ENCODE assay signal across 14 cellular contexts in genomic region chr15:66679657-66680108, GRCh38. TPM values are rescaled to one million over a fixed set of nuclear protein-coding genes. Genes with fewer than 3 reads are reported as not detected.
DNase-seq lines count a peak whose midpoint lies in the region; ATAC-seq and TF ChIP-seq lines count a peak whose summit lies in the region.
"Had no signal": no experiment of that assay in that cellular context is flagged by ENCODE, and none has a peak within 500 bp of the region (broad histone marks: within the 10 kb centered on the region; RNA-seq: fewer than 3 reads in every experiment).

No MANE protein-coding gene starts in this region.

- intact Hi-C loops in heart right ventricle (cut with DNase I) = no loop called here

- TF ChIP-seq CTCF in SK-N-SH (IDR thresholded peaks at IDR 0.05) = no peak
- TF ChIP-seq CTCF in heart right ventricle (IDR thresholded peaks at IDR 0.05) = no peak
- no peak for TF ChIP-seq CTCF in neural crest cell (conservative IDR thresholded peaks at IDR 0.05)

- H3K4me3 ChIP-seq in SK-N-SH (ENCODE audit: low read depth in 2 of 2, low read length in 1 of 2) (no peak overlapping the region), heart right ventricle (no peak overlapping the region)
- H3K4me3 ChIP-seq: breast epithelium, skin epidermis, vagina had no signal

- peaks cover 7 to 22% of the 10 kb centered on the region in 2 experiments; a peak in 3 of 4 replicates for H3K4me1 ChIP-seq in SK-N-SH (ENCODE audit: control insufficient read depth in 1 of 2, insufficient read depth in 2 of 2, low read depth in 1 of 2, low read length in 1 of 2)
- peaks cover 0 to 30% (median 18%) of the 10 kb centered on the region in 9 donors for H3K4me1 ChIP-seq in heart right ventricle
- H3K4me1 ChIP-seq: breast epithelium, vagina had no signal

- H3K4me2 ChIP-seq in SK-N-SH = no peak overlapping the region

- CTCF ChIA-PET in SK-N-SH (lab: Yijun Ruan, JAX) = interaction anchor here (0.9 to 3.9 kb wide), 7 partner anchors 20 to 172 kb away, joined by 3 to 28 read pairs (median 5); no protein-coding TSS in a partner anchor

- 55% methylated on average over 4 of the region's 10 CpGs for WGBS in SK-N-SH (ENCODE audit: low lambda C conversion rate)
- 35 to 50% methylated on average over 10 of the region's 10 CpGs for WGBS in heart right ventricle, 2 donors

- H3K9me3 Mint-ChIP-seq in neural crest cell = peaks cover 6% of the 10 kb centered on the region
- peaks cover 8% of the 10 kb centered on the region for H3K9me3 Mint-ChIP-seq in stimulated activated memory B cell treated with anti-CD40 and anti-IgM and Interleukin-4, amounts not matched to agents 10 μg/mL and 1 μg/mL and 100 μg/mL, for 72 hours

- no peaks in the 10 kb centered on the region for H3K9me3 ChIP-seq in SK-N-SH
- peaks cover 0 to 28% (median 5%) of the 10 kb centered on the region in 11 donors for H3K9me3 ChIP-seq in heart right ventricle
- H3K9me3 ChIP-seq: vagina had no signal

- H3K79me2 ChIP-seq in SK-N-SH (ENCODE audit: insufficient read depth) = no peaks in the 10 kb centered on the region

- peak overlapping the region; percentile 27 for H3K27ac Mint-ChIP-seq in neural crest cell (ENCODE audit: unreplicated experiment)
- H3K27ac Mint-ChIP-seq in stimulated activated memory B cell treated with anti-CD40 and anti-IgM and Interleukin-4, amounts not matched to agents 10 μg/mL and 1 μg/mL and 100 μg/mL, for 72 hours = no peak overlapping the region
- H3K27ac Mint-ChIP-seq: activated CD4-positive, alpha-beta T cell treated with anti-CD3 and anti-CD28 coated beads, Interleukin-2, amount 10 ng/mL, durations not matched to agents 7 days and 5 days had no signal

- peak; percentile 77 to 97 (median 88) for ATAC-seq in heart right ventricle
- ATAC-seq in stimulated activated memory B cell treated with anti-CD40 and anti-IgM and Interleukin-4, amounts not matched to agents 10 μg/mL and 1 μg/mL and 100 μg/mL, for 72 hours = no peak
- ATAC-seq in GM21381 (IDR thresholded peaks at IDR 0.05; ENCODE audit: unreplicated experiment) = no peak

- H3F3A ChIP-seq in SK-N-SH (replicated peaks; ENCODE audit: insufficient read depth) = no peaks in the 10 kb centered on the region

- peaks cover 8% of the 10 kb centered on the region for H3K4me1 Mint-ChIP-seq in neural crest cell
- peaks cover 4% of the 10 kb centered on the region for H3K4me1 Mint-ChIP-seq in stimulated activated memory B cell treated with anti-CD40 and anti-IgM and Interleukin-4, amounts not matched to agents 10 μg/mL and 1 μg/mL and 100 μg/mL, for 72 hours

- peak; percentile 93 for DNase-seq in ELF-1 (ENCODE audit: low read depth, low spot score)
- peak; percentile 88 for DNase-seq in SK-N-SH
- DNase-seq in heart right ventricle = peak; percentile 40 to 54
- no peak for DNase-seq in neural crest cell (ENCODE audit: low read depth, low spot score)
- DNase-seq in stimulated activated naive CD4-positive, alpha-beta T cell treated with Interleukin-2 at 50 U/mL for 16 hours (lab: John Stamatoyannopoulos, UW) = no peak
- no peak for DNase-seq in H4 (ENCODE audit: low spot score)
- DNase-seq: activated CD4-positive, alpha-beta T cell treated with anti-CD3 and anti-CD28 coated beads, Interleukin-2, amount 10 ng/mL, durations not matched to agents 7 days and 5 days; NCI-H1092 treated with DMSO at 0.1 percent for 48 hours; NCI-H774 had no signal

- TF ChIP-seq EP300 in SK-N-SH (IDR thresholded peaks at IDR 0.05; ENCODE audit: borderline replicate concordance in 1 of 2, low read depth in 1 of 2, low read length in 1 of 2) = peak in 1 of 2 experiments; percentile 50; a peak in 1 of 4 replicates

- no peaks in the 10 kb centered on the region for H3K27me3 Mint-ChIP-seq in neural crest cell (ENCODE audit: low read depth)
- no peaks in the 10 kb centered on the region for H3K27me3 Mint-ChIP-seq in stimulated activated memory B cell treated with anti-CD40 and anti-IgM and Interleukin-4, amounts not matched to agents 10 μg/mL and 1 μg/mL and 100 μg/mL, for 72 hours
- H3K27me3 Mint-ChIP-seq: activated CD4-positive, alpha-beta T cell treated with anti-CD3 and anti-CD28 coated beads, Interleukin-2, amount 10 ng/mL, durations not matched to agents 7 days and 5 days had no signal

- no peaks in the 10 kb centered on the region for H3K9me2 ChIP-seq in SK-N-SH

- H3K36me3 ChIP-seq in SK-N-SH (replicated peaks in 1 of 2; ENCODE audit: control insufficient read depth in 1 of 2, insufficient read depth in 2 of 2, low read length in 1 of 2) = no peaks in the 10 kb centered on the region
- H3K36me3 ChIP-seq in heart right ventricle = no peaks in the 10 kb centered on the region
- H3K36me3 ChIP-seq: breast epithelium, vagina had no signal

- no peaks in the 10 kb centered on the region for H3K36me3 Mint-ChIP-seq in neural crest cell (ENCODE audit: low read depth)
- no peaks in the 10 kb centered on the region for H3K36me3 Mint-ChIP-seq in stimulated activated memory B cell treated with anti-CD40 and anti-IgM and Interleukin-4, amounts not matched to agents 10 μg/mL and 1 μg/mL and 100 μg/mL, for 72 hours

- POLR2A ChIA-PET in SK-N-SH (lab: Yijun Ruan, JAX) = no interaction called here

- no peak overlapping the region for H3K4me3 Mint-ChIP-seq in neural crest cell
- no peak overlapping the region for H3K4me3 Mint-ChIP-seq in stimulated activated memory B cell treated with anti-CD40 and anti-IgM and Interleukin-4, amounts not matched to agents 10 μg/mL and 1 μg/mL and 100 μg/mL, for 72 hours
- H3K4me3 Mint-ChIP-seq: activated CD4-positive, alpha-beta T cell treated with anti-CD3 and anti-CD28 coated beads, Interleukin-2, amount 10 ng/mL, durations not matched to agents 7 days and 5 days had no signal

- no peaks in the 10 kb centered on the region for H4K20me1 ChIP-seq in SK-N-SH (ENCODE audit: insufficient read depth)

- H3K27ac ChIP-seq in SK-N-SH (ENCODE audit: low read depth in 2 of 2, low read length in 1 of 2) (peak overlapping the region; percentile 32 to 95), heart right ventricle (peak overlapping the region in 9 of 10 donors; percentile 30 to 83 (median 78))
- H3K27ac ChIP-seq: breast epithelium, skin epidermis, vagina had no signal

- 0 out of 2 replicates have a peak overlapping the region, but pooled peaks have one; percentile 9 for H3K9ac ChIP-seq in SK-N-SH

- H2AFZ ChIP-seq in SK-N-SH (ENCODE audit: low read depth) = peak overlapping the region; percentile 73

- peak; percentile 43 for TF ChIP-seq RAD21 in SK-N-SH (IDR thresholded peaks at IDR 0.05; ENCODE audit: low read length)

- H3K27me3 ChIP-seq in SK-N-SH (ENCODE audit: insufficient read depth) (no peaks in the 10 kb centered on the region), heart right ventricle (no peaks in the 10 kb centered on the region)
- H3K27me3 ChIP-seq: breast epithelium, vagina had no signal

TF ChIP-seq in SK-N-SH, 30 proteins besides CTCF, POLR2A, EP300 and RAD21 (continues in another document):
- no peak for TF ChIP-seq MEF2A (IDR thresholded peaks at IDR 0.05; ENCODE audit: borderline replicate concordance, low read depth)
- no peak for TF ChIP-seq SIN3A (IDR thresholded peaks at IDR 0.05; ENCODE audit: borderline replicate concordance, low read depth, low read length)
- TF ChIP-seq GATA2 (CRISPR knock-in tag; IDR thresholded peaks at IDR 0.05) = peak; percentile 97
- TF ChIP-seq, protein P1, sequence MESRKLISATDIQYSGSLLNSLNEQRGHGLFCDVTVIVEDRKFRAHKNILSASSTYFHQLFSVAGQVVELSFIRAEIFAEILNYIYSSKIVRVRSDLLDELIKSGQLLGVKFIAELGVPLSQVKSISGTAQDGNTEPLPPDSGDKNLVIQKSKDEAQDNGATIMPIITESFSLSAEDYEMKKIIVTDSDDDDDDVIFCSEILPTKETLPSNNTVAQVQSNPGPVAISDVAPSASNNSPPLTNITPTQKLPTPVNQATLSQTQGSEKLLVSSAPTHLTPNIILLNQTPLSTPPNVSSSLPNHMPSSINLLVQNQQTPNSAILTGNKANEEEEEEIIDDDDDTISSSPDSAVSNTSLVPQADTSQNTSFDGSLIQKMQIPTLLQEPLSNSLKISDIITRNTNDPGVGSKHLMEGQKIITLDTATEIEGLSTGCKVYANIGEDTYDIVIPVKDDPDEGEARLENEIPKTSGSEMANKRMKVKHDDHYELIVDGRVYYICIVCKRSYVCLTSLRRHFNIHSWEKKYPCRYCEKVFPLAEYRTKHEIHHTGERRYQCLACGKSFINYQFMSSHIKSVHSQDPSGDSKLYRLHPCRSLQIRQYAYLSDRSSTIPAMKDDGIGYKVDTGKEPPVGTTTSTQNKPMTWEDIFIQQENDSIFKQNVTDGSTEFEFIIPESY (IDR thresholded peaks at IDR 0.05; ENCODE audit: borderline replicate concordance, low read depth) = no peak
- TF ChIP-seq TAF1 (IDR thresholded peaks at IDR 0.05; ENCODE audit: borderline replicate concordance, low read depth, low read length) = no peak; the same call in 1 of the 2 replicates
- peak; percentile 94; the same call in 1 of the 2 replicates for TF ChIP-seq RCOR1 (IDR thresholded peaks at IDR 0.05; ENCODE audit: low read length)
- TF ChIP-seq JUND (IDR thresholded peaks at IDR 0.05) = no peak
- peak; percentile 92 for TF ChIP-seq FOXJ3 (CRISPR knock-in tag; IDR thresholded peaks at IDR 0.05)
- TF ChIP-seq, protein P2, sequence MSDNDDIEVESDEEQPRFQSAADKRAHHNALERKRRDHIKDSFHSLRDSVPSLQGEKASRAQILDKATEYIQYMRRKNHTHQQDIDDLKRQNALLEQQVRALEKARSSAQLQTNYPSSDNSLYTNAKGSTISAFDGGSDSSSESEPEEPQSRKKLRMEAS (IDR thresholded peaks at IDR 0.05; ENCODE audit: low read depth) = no peak
- no peak for TF ChIP-seq TEAD4 (IDR thresholded peaks at IDR 0.05; ENCODE audit: borderline replicate concordance, insufficient read depth)
- 0 out of 2 replicates have a peak, but pooled peaks have one; percentile 7 for TF ChIP-seq RFX5 (IDR thresholded peaks at IDR 0.05; ENCODE audit: low read length)

RNA-seq across cellular contexts. Expression of gene SMAD6, which starts 22.4 kb away (rescaled TPM):
- polyA plus RNA-seq in SK-N-SH (2012; rRNA removed) = 3.8 and 4.5 TPM in 2 replicates
- 2.1 and 3.6 TPM in 2 replicates for polyA plus RNA-seq in SK-N-SH (2012; cell fraction: cytosol; rRNA removed)
- polyA plus RNA-seq in SK-N-SH (2012; cell fraction: nucleus; rRNA removed) = 16.1 and 18.7 TPM in 2 replicates
- 10 to 100 TPM; 12.2 to 43.4 (median 20.6) TPM for total RNA-seq in heart right ventricle
- 10 to 100 TPM in 1 of 2 donors, 1 to 10 TPM in 1; 6.6 to 19.5 TPM for polyA plus RNA-seq in heart right ventricle
- 4.7 and 5.4 TPM in 2 replicates for total RNA-seq in neural crest cell
- 3.4 and 4.7 TPM in 2 replicates for total RNA-seq in H4 (2014; rRNA removed; shearing (Covaris generic))

Comparison
In these comparisons a context has a peak if more than half of its experiments do, and no peak if none do; other contexts are left out.
1. DNase-seq: peak in ELF-1 (single experiment), SK-N-SH (single experiment) and heart right ventricle (2 of 2); none in neural crest cell (single experiment), stimulated activated naive CD4-positive, alpha-beta T cell treated with Interleukin-2 at 50 U/mL for 16 hours (single experiment) and H4 (single experiment).
2. ATAC-seq: peak in heart right ventricle (8 of 8); none in stimulated activated memory B cell treated with anti-CD40 and anti-IgM and Interleukin-4, amounts not matched to agents 10 μg/mL and 1 μg/mL and 100 μg/mL, for 72 hours (single experiment) and GM21381 (single experiment).